ENCODE assay signal across 20 cellular contexts in genomic region chr9:26673276-26673675, GRCh38.
DNase-seq lines count a peak whose midpoint lies in the region; ATAC-seq, FAIRE-seq and TF ChIP-seq lines count a peak whose summit lies in the region.
"Had no signal": no experiment of that assay in that cellular context is flagged by ENCODE, and none has a peak within 500 bp of the region (broad histone marks: within the 10 kb centered on the region; RNA-seq: fewer than 3 reads in every experiment).

No MANE protein-coding gene starts in this region.

- FAIRE-seq in urothelium cell line (lab: Jason Lieb, UNC) = no peak
- FAIRE-seq: H54 had no signal

- peak overlapping the region; percentile 31; the same call in 1 of the 2 replicates for H3K27ac ChIP-seq in VCaP

- ATAC-seq in HG02885 (IDR thresholded peaks at IDR 0.05; ENCODE audit: poor library complexity, unreplicated experiment) = no peak
- ATAC-seq in HG03460 (IDR thresholded peaks at IDR 0.05; ENCODE audit: unreplicated experiment) = no peak
- ATAC-seq: GM12878 had no signal

- peak; percentile 50 for DNase-seq in NCI-H82 (lab: John Stamatoyannopoulos, UW)
- peak; percentile 72 for DNase-seq in left kidney (ENCODE audit: low read depth, low spot score)
- DNase-seq in renal cortical epithelial cell (ENCODE audit: low read depth) = peak; percentile 7
- DNase-seq in DMS 273 (lab: John Stamatoyannopoulos, UW; ENCODE audit: unreplicated experiment) = no peak
- no peak for DNase-seq in urothelium cell line (ENCODE audit: low spot score)
- DNase-seq: C1 segment of cervical spinal cord; Calu3; CD4-positive, alpha-beta memory T cell; COR-L47; DMS 273 treated with DMSO at 0.1 percent for 48 hours; DMS79; EL; GDM1; GOT3; HFFc6 had no signal

- no peak for TF ChIP-seq CTCF in VCaP (conservative IDR thresholded peaks at IDR 0.05)

Comparison
In these comparisons a context has a peak if more than half of its experiments do, and no peak if none do; other contexts are left out.
1. DNase-seq: peak in NCI-H82 (single experiment), left kidney (single experiment) and renal cortical epithelial cell (single experiment); none in DMS 273 (single experiment) and urothelium cell line (single experiment).